12 cellular contexts compared by ENCODE assay signal in genomic region chr10:32943395-32943794, GRCh38. TPM values are rescaled to one million over a fixed set of nuclear protein-coding genes. Genes with fewer than 3 reads are reported as not detected.
DNase-seq lines count a peak whose midpoint lies in the region; ATAC-seq and TF ChIP-seq lines count a peak whose summit lies in the region.
"Had no signal": no experiment of that assay in that cellular context is flagged by ENCODE, and none has a peak within 500 bp of the region (broad histone marks: within the 10 kb centered on the region; RNA-seq: fewer than 3 reads in every experiment).

No MANE protein-coding gene starts in this region.

- TF ChIP-seq CTCF in osteocyte (IDR thresholded peaks at IDR 0.05) (no peak), Caco-2 (IDR thresholded peaks at IDR 0.05; ENCODE audit: insufficient read depth in 1 of 2, low read depth in 1 of 2, low read length in 1 of 2, severe bottlenecking in 1 of 2, unreplicated experiment in 1 of 2) (no peak)

- H3K4me1 Mint-ChIP-seq in osteocyte (ENCODE audit: unreplicated experiment) = peaks cover 54% of the 10 kb centered on the region
- H3K4me1 Mint-ChIP-seq in Caco-2 (ENCODE audit: low read depth, unreplicated experiment) = peaks cover 44% of the 10 kb centered on the region

- no peaks in the 10 kb centered on the region for H3K27me3 Mint-ChIP-seq in osteocyte (ENCODE audit: unreplicated experiment)
- H3K27me3 Mint-ChIP-seq in Caco-2 (ENCODE audit: insufficient read depth, unreplicated experiment) = no peaks in the 10 kb centered on the region

- H3K4me3 Mint-ChIP-seq in osteocyte (ENCODE audit: unreplicated experiment) (no peak overlapping the region), Caco-2 (ENCODE audit: unreplicated experiment) (no peak overlapping the region)

- H3K4me1 ChIP-seq in Caco-2 = peaks cover 56% of the 10 kb centered on the region

- peak; percentile 3 to 4 for DNase-seq in NOMO-1 (lab: John Stamatoyannopoulos, UW; ENCODE audit: unreplicated experiment in 2 of 2)
- DNase-seq in NOMO-1 treated with DMSO at 0.1 percent for 48 hours (lab: John Stamatoyannopoulos, UW; ENCODE audit: unreplicated experiment) = no peak
- no peak for DNase-seq in osteocyte (ENCODE audit: extremely low spot score, unreplicated experiment)
- DNase-seq in NCI-H69 (lab: John Stamatoyannopoulos, UW) = no peak
- DNase-seq in Caco-2 = no peak
- DNase-seq in NCI-H2081 treated with DMSO at 0.1 percent for 48 hours (lab: John Stamatoyannopoulos, UW) = no peak
- DNase-seq: 8988T, head of caudate nucleus, SW 1271 had no signal

- H3K36me3 Mint-ChIP-seq in osteocyte (ENCODE audit: unreplicated experiment) = peaks cover 4% of the 10 kb centered on the region
- H3K36me3 Mint-ChIP-seq in Caco-2 (ENCODE audit: insufficient read depth, unreplicated experiment) = peaks cover 23% of the 10 kb centered on the region

- CTCF ChIA-PET in Caco-2 (lab: Charles Lee) = no interaction called here

- no peaks in the 10 kb centered on the region for H3K36me3 ChIP-seq in Caco-2 (ENCODE audit: control insufficient read depth, insufficient read depth, low read length)
- H3K36me3 ChIP-seq: pancreas had no signal

- H3K9me3 Mint-ChIP-seq in osteocyte (ENCODE audit: unreplicated experiment) = no peaks in the 10 kb centered on the region
- H3K9me3 Mint-ChIP-seq in Caco-2 (ENCODE audit: unreplicated experiment) = no peaks in the 10 kb centered on the region

- H3K27ac Mint-ChIP-seq in osteocyte (ENCODE audit: unreplicated experiment) (peak overlapping the region; percentile 7), Caco-2 (ENCODE audit: unreplicated experiment) (no peak overlapping the region)

- POLR2A ChIA-PET in Caco-2 (lab: Charles Lee) = no interaction called here

- intact Hi-C loops in Caco-2 (cut with micrococcal nuclease; ENCODE audit: unreplicated experiment) = no loop called here

- H3K9me3 ChIP-seq in Caco-2 = no peaks in the 10 kb centered on the region
- H3K9me3 ChIP-seq: pancreas had no signal

- ATAC-seq in GM21825 (IDR thresholded peaks at IDR 0.05; ENCODE audit: unreplicated experiment) = peak; percentile 64
- peak; percentile 36 for ATAC-seq in HG03575 (IDR thresholded peaks at IDR 0.05; ENCODE audit: extremely low read depth, insufficient number of reproducible peaks, low FRiP score, unreplicated experiment)

- no TSS peak for BruUV-seq in Caco-2 (replicated peaks; lab: Mats Ljungman, UMichigan)

- no peaks in the 10 kb centered on the region for H3K27me3 ChIP-seq in Caco-2 (replicated peaks; ENCODE audit: control insufficient read depth, insufficient read depth, low read length)
- H3K27me3 ChIP-seq: pancreas had no signal

- no peak overlapping the region for H3K4me3 ChIP-seq in Caco-2 (ENCODE audit: low read depth, low read length)
- H3K4me3 ChIP-seq: pancreas had no signal

RNA-seq across cellular contexts. Expression of gene ITGB1, which starts 14.6 kb away (rescaled TPM):
- 943 and 946 TPM in 2 replicates for total RNA-seq in osteocyte
- 404 and 474 TPM in 2 replicates for total RNA-seq in Caco-2 (2022)

Comparison
In these comparisons a context has a peak if more than half of its experiments do, and no peak if none do; other contexts are left out.
1. DNase-seq: peak in NOMO-1 (2 of 2); none in NOMO-1 treated with DMSO at 0.1 percent for 48 hours (single experiment), osteocyte (single experiment), NCI-H69 (single experiment), Caco-2 (0 of 2) and NCI-H2081 treated with DMSO at 0.1 percent for 48 hours (single experiment).